9 cellular contexts compared by ENCODE assay signal in the genomic region with DNA sequence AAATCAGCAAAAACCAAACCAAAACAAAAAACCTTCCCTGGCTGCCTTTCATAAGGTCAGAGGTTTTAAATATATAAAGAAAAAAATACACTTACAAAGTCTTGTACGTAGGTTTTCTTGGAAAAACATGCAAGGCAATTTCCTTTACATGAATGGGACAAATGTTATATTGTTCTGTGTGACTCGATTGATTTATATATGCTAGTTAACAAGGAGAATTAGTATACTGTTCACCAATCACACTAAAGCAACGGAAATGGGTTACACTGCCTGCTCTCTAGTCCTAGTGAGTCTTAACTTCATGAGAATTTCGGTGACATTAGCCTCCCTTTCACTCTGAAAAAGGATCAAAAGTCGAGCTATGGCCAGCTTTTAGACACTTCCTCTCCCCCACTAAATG. TPM values are rescaled to one million over a fixed set of nuclear protein-coding genes. Genes with fewer than 3 reads are reported as not detected.
"Had no signal": no experiment of that assay in that cellular context is flagged by ENCODE, and none has a peak within 500 bp of the region (broad histone marks: within the 10 kb centered on the region; RNA-seq: fewer than 3 reads in every experiment).

No MANE protein-coding gene starts in this region.

- FAIRE-seq: HTR-8/SVneo had no signal

- H3K9ac ChIP-seq: GM23248 had no signal

- ATAC-seq: HCT116 had no signal

- H3K27ac ChIP-seq: GM23248 had no signal

- H3K9me3 ChIP-seq: HAP-1 had no signal

- H2AFZ ChIP-seq: GM23248 had no signal

- H3K36me3 ChIP-seq: HAP-1 had no signal

- DNase-seq: GM23248, GOT3, H7, HFFc6, KBM-7 had no signal

- H3K4me3 ChIP-seq: GM23248, HAP-1 had no signal

RNA-seq across cellular contexts. Expression of gene GDF9, which starts 5.5 kb away (rescaled TPM):
- polyA plus RNA-seq: GM23248 had no signal

RNA-seq across cellular contexts. Expression of gene LEAP2, which starts 12.7 kb away (rescaled TPM):
- total RNA-seq: GM23248 had no signal

RNA-seq across cellular contexts. Expression of gene SOWAHA, which starts 47.6 kb away (rescaled TPM):
- total RNA-seq: GM23248, HFFc6, IMR-90 had no signal
- polyA plus RNA-seq: GM23248 had no signal
